ENCODE assay signal across 8 cellular contexts in the genomic region with DNA sequence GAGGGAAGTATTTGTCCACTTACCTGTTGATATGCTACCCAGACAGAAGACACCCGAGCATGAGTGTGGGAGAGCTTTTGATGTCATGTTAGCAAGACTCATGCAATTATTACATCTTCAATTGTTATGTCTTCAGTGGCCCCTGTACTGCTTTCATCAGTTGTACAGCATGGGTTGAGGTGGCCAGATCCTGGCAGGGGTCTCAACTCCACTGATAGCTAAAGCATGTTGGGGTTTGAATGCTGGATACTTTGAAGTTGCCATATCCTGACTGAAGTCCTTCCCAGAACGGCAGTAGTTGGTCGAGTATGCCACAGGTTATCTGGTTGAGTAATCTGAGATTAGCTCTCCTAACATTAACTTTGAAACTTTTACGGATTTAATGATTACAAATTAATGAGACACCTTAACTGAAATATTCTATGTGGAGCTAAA. TPM values are rescaled to one million over a fixed set of nuclear protein-coding genes. Genes with fewer than 3 reads are reported as not detected.
DNase-seq lines count a peak whose midpoint lies in the region; ATAC-seq and TF ChIP-seq lines count a peak whose summit lies in the region.

No MANE protein-coding gene starts in this region.

- in situ Hi-C loops in KBM-7 (cut with MboI; ENCODE audit: low pct_unique_long_range_greater_than_20kb, low sequenced_read_pairs): no loop called here

- no peak for TF ChIP-seq CTCF in CD14-positive monocyte (IDR thresholded peaks at IDR 0.05)

- DNase-seq in CD14-positive monocyte (ENCODE audit: low spot score) (no peak), KBM-7 (peak; percentile 21), cerebellar cortex (ENCODE audit: low spot score) (peak; percentile 15), SW 1271 (lab: John Stamatoyannopoulos, UW) (no peak), glomerular visceral epithelial cell (ENCODE audit: extremely low spot score) (no peak), sciatic nerve (ENCODE audit: low spot score) (no peak)
- no peak for DNase-seq in natural killer cell treated with Interleukin-12 subunit alpha and Interleukin-12 subunit beta and Interleukin-15 and Interleukin-18, amount 100 ng/mL, for 72 hours (ENCODE audit: low spot score)

- no peaks in the 10 kb centered on the region for H3K27me3 Mint-ChIP-seq in CD14-positive monocyte (ENCODE audit: low read depth in 3 of 3)
- H3K27me3 Mint-ChIP-seq in natural killer cell treated with Interleukin-12 subunit alpha and Interleukin-12 subunit beta and Interleukin-15 and Interleukin-18, amount 100 ng/mL, for 72 hours: no peaks in the 10 kb centered on the region

- ATAC-seq in natural killer cell treated with Interleukin-12 subunit alpha and Interleukin-12 subunit beta and Interleukin-15 and Interleukin-18, amount 100 ng/mL, for 72 hours: no peak
- ATAC-seq in HG02798 (IDR thresholded peaks at IDR 0.05; ENCODE audit: poor library complexity, unreplicated experiment): no peak
- ATAC-seq in sciatic nerve: no peak

- H3K27ac Mint-ChIP-seq in CD14-positive monocyte: peak overlapping the region; percentile 70 to 94 (median 88)
- H3K27ac Mint-ChIP-seq in natural killer cell treated with Interleukin-12 subunit alpha and Interleukin-12 subunit beta and Interleukin-15 and Interleukin-18, amount 100 ng/mL, for 72 hours: peak overlapping the region; percentile 80 to 90

- intact Hi-C loops in CD14-positive monocyte (cut with micrococcal nuclease) (no loop called here), sciatic nerve (cut with DNase I) (no loop called here)

- H3K4me3 Mint-ChIP-seq in CD14-positive monocyte: peak overlapping the region; percentile 94 to 97
- H3K4me3 Mint-ChIP-seq in natural killer cell treated with Interleukin-12 subunit alpha and Interleukin-12 subunit beta and Interleukin-15 and Interleukin-18, amount 100 ng/mL, for 72 hours: peak overlapping the region; percentile 95

- H3K36me3 Mint-ChIP-seq in CD14-positive monocyte: peaks cover 15 to 21% of the 10 kb centered on the region in 2 donors
- H3K36me3 Mint-ChIP-seq in natural killer cell treated with Interleukin-12 subunit alpha and Interleukin-12 subunit beta and Interleukin-15 and Interleukin-18, amount 100 ng/mL, for 72 hours: peaks cover 18% of the 10 kb centered on the region

- peaks cover 44% of the 10 kb centered on the region for H3K4me1 Mint-ChIP-seq in CD14-positive monocyte
- H3K4me1 Mint-ChIP-seq in natural killer cell treated with Interleukin-12 subunit alpha and Interleukin-12 subunit beta and Interleukin-15 and Interleukin-18, amount 100 ng/mL, for 72 hours (ENCODE audit: low read depth in 2 of 2): peaks cover 18 to 22% of the 10 kb centered on the region in 2 donors

- no peaks in the 10 kb centered on the region for H3K9me3 Mint-ChIP-seq in CD14-positive monocyte
- no peaks in the 10 kb centered on the region for H3K9me3 Mint-ChIP-seq in natural killer cell treated with Interleukin-12 subunit alpha and Interleukin-12 subunit beta and Interleukin-15 and Interleukin-18, amount 100 ng/mL, for 72 hours

RNA-seq across cellular contexts. Expression of gene CRLS1, which starts 1.2 kb away (rescaled TPM):
- 10 to 100 TPM; 37.2 to 55.4 TPM for polyA plus RNA-seq in CD14-positive monocyte
- total RNA-seq in natural killer cell treated with Interleukin-12 subunit alpha and Interleukin-12 subunit beta and Interleukin-15 and Interleukin-18, amount 100 ng/mL, for 72 hours: 10 to 100 TPM; 31.8 to 35.3 TPM
- 27.1 TPM for total RNA-seq in sciatic nerve

RNA-seq across cellular contexts. Expression of gene LRRN4, which starts 46.7 kb away (rescaled TPM):
- not detected for polyA plus RNA-seq in CD14-positive monocyte
- not detected for total RNA-seq in natural killer cell treated with Interleukin-12 subunit alpha and Interleukin-12 subunit beta and Interleukin-15 and Interleukin-18, amount 100 ng/mL, for 72 hours
- 0.36 TPM for total RNA-seq in sciatic nerve

RNA-seq across cellular contexts. Expression of gene MCM8, which starts 56.7 kb away (rescaled TPM):
- polyA plus RNA-seq in CD14-positive monocyte: under 1 TPM; 0.07 to 0.18 TPM
- 10 to 100 TPM; 23.9 to 34.1 TPM for total RNA-seq in natural killer cell treated with Interleukin-12 subunit alpha and Interleukin-12 subunit beta and Interleukin-15 and Interleukin-18, amount 100 ng/mL, for 72 hours
- 3.7 TPM for total RNA-seq in sciatic nerve

RNA-seq across cellular contexts. Expression of gene TRMT6, which starts 56.8 kb away (rescaled TPM):
- polyA plus RNA-seq in CD14-positive monocyte: 10 to 100 TPM in 1 of 2 donors, 1 to 10 TPM in 1; 9.3 to 10.6 TPM
- 10 to 100 TPM; 20.1 to 28.6 TPM for total RNA-seq in natural killer cell treated with Interleukin-12 subunit alpha and Interleukin-12 subunit beta and Interleukin-15 and Interleukin-18, amount 100 ng/mL, for 72 hours
- total RNA-seq in sciatic nerve: 9.3 TPM

Comparison
In these comparisons a context has a peak if more than half of its experiments do, and no peak if none do; other contexts are left out.
1. DNase-seq: peak in KBM-7 (single experiment) and cerebellar cortex (single experiment); none in CD14-positive monocyte (single experiment), natural killer cell treated with Interleukin-12 subunit alpha and Interleukin-12 subunit beta and Interleukin-15 and Interleukin-18, amount 100 ng/mL, for 72 hours (single experiment), SW 1271 (0 of 2), glomerular visceral epithelial cell (single experiment) and sciatic nerve (single experiment).